In genomic region chr1:55129194-55129728, GRCh38 we compare ENCODE assay signal across 12 cellular contexts.
DNase-seq lines count a peak whose midpoint lies in the region; ATAC-seq and TF ChIP-seq lines count a peak whose summit lies in the region.
"Had no signal": no experiment of that assay in that cellular context is flagged by ENCODE, and none has a peak within 500 bp of the region (broad histone marks: within the 10 kb centered on the region; RNA-seq: fewer than 3 reads in every experiment).

No MANE protein-coding gene starts in this region.

- no peak for DNase-seq in CD4-positive, alpha-beta T cell
- DNase-seq in MV-4-11 (lab: John Stamatoyannopoulos, UW) (peak; percentile 94), cardiac fibroblast (ENCODE audit: low read depth in 2 of 2) (peak; percentile 87 to 92), natural killer cell (no peak), thyroid gland (no peak)
- DNase-seq in activated CD4-positive, alpha-beta T cell treated with anti-CD3 and anti-CD28 coated beads for 1 hour: no peak
- DNase-seq in naive thymus-derived CD8-positive, alpha-beta T cell: no peak
- DNase-seq: NCI-H2171, small intestine, T-helper 17 cell had no signal

- peaks cover 83% of the 10 kb centered on the region for H3K36me3 Mint-ChIP-seq in CD4-positive, alpha-beta T cell (ENCODE audit: low read depth)
- H3K36me3 Mint-ChIP-seq in natural killer cell: peaks cover 26% of the 10 kb centered on the region
- peaks cover 10 to 94% (median 46%) of the 10 kb centered on the region in 3 donors for H3K36me3 Mint-ChIP-seq in naive thymus-derived CD8-positive, alpha-beta T cell

- H3K27me3 Mint-ChIP-seq in CD4-positive, alpha-beta T cell: no peaks in the 10 kb centered on the region
- no peaks in the 10 kb centered on the region for H3K27me3 Mint-ChIP-seq in natural killer cell (ENCODE audit: low read depth in 2 of 2)
- no peaks in the 10 kb centered on the region for H3K27me3 Mint-ChIP-seq in naive thymus-derived CD8-positive, alpha-beta T cell
- H3K27me3 Mint-ChIP-seq: T-helper 17 cell had no signal

- intact Hi-C loops in CD4-positive, alpha-beta T cell (cut with DNase I, micrococcal nuclease): no loop called here
- intact Hi-C loops in natural killer cell (cut with micrococcal nuclease) (loop anchor here (5.0 kb wide), 1 partner anchor 58 kb away; no protein-coding TSS in a partner anchor), thyroid gland (cut with DNase I) (no loop called here)

- H3K4me1 ChIP-seq in thyroid gland: no peaks in the 10 kb centered on the region

- H3K27ac ChIP-seq in CD4-positive, alpha-beta T cell (ENCODE audit: low read depth, low read length): no peak overlapping the region
- no peak overlapping the region for H3K27ac ChIP-seq in thyroid gland

- H3K27me3 ChIP-seq in CD4-positive, alpha-beta T cell (ENCODE audit: control insufficient read depth, insufficient read depth, low read length): no peaks in the 10 kb centered on the region
- no peaks in the 10 kb centered on the region for H3K27me3 ChIP-seq in thyroid gland

- H3K4me3 Mint-ChIP-seq in CD4-positive, alpha-beta T cell: no peak overlapping the region
- H3K4me3 Mint-ChIP-seq in natural killer cell: peak overlapping the region; percentile 54
- H3K4me3 Mint-ChIP-seq in naive thymus-derived CD8-positive, alpha-beta T cell: no peak overlapping the region
- H3K4me3 Mint-ChIP-seq: T-helper 17 cell had no signal

- peak overlapping the region; percentile 42 for H3K27ac Mint-ChIP-seq in CD4-positive, alpha-beta T cell
- peak overlapping the region; percentile 75 to 92 for H3K27ac Mint-ChIP-seq in natural killer cell
- peak overlapping the region in 4 of 10 donors; percentile 38 to 92 (median 68) for H3K27ac Mint-ChIP-seq in naive thymus-derived CD8-positive, alpha-beta T cell

- no peak for ATAC-seq in CD4-positive, alpha-beta T cell (ENCODE audit: poor library complexity)
- no peak for ATAC-seq in natural killer cell
- ATAC-seq in naive thymus-derived CD8-positive, alpha-beta T cell: no peak
- ATAC-seq in activated CD4-positive, CD25-positive, alpha-beta regulatory T cell treated with anti-CD3 and anti-CD28 coated beads, Interleukin-2, amount 50 U/mL, for 24 hours: no peak
- ATAC-seq: T-helper 17 cell had no signal

- H3K9me3 ChIP-seq in CD4-positive, alpha-beta T cell (ENCODE audit: control insufficient read depth, low read length): no peaks in the 10 kb centered on the region
- H3K9me3 ChIP-seq in thyroid gland: no peaks in the 10 kb centered on the region

- 82 to 89% methylated on average over 4 of the region's 4 CpGs for WGBS in thyroid gland, 2 donors

- no peaks in the 10 kb centered on the region for H3K9me3 Mint-ChIP-seq in CD4-positive, alpha-beta T cell
- peaks cover 3% of the 10 kb centered on the region in 2 donors for H3K9me3 Mint-ChIP-seq in natural killer cell
- peaks cover 0 to 4% (median 0%) of the 10 kb centered on the region in 9 donors for H3K9me3 Mint-ChIP-seq in naive thymus-derived CD8-positive, alpha-beta T cell
- H3K9me3 Mint-ChIP-seq: stimulated activated effector memory CD8-positive, alpha-beta T cell treated with anti-CD3 and anti-CD28 coated beads, Interleukin-12 subunit alpha, Interleukin-12 subunit beta, amount 100 ng/mL, for 72 hours had no signal

- peaks cover 43 to 66% of the 10 kb centered on the region in 2 donors for H3K36me3 ChIP-seq in thyroid gland

- CTCF ChIA-PET in CD4-positive, alpha-beta T cell (lab: Charles Lee): no interaction called here

- no peak overlapping the region for H3K4me3 ChIP-seq in cardiac fibroblast (replicated peaks in 1 of 2; ENCODE audit: low read depth in 2 of 2, low read length in 2 of 2)
- no peak overlapping the region for H3K4me3 ChIP-seq in thyroid gland (replicated peaks in 1 of 3)

- no peaks in the 10 kb centered on the region for H3K4me1 Mint-ChIP-seq in CD4-positive, alpha-beta T cell (ENCODE audit: low read depth)
- H3K4me1 Mint-ChIP-seq in natural killer cell: peaks cover 44 to 49% of the 10 kb centered on the region in 2 donors
- H3K4me1 Mint-ChIP-seq in naive thymus-derived CD8-positive, alpha-beta T cell: peaks cover 9 to 27% (median 13%) of the 10 kb centered on the region in 4 donors

- POLR2A ChIA-PET in CD4-positive, alpha-beta T cell (lab: Charles Lee): no interaction called here
- POLR2A ChIA-PET in naive thymus-derived CD8-positive, alpha-beta T cell (lab: Charles Lee): no interaction called here

- no peak for TF ChIP-seq CTCF in CD4-positive, alpha-beta T cell (IDR thresholded peaks at IDR 0.05)
- TF ChIP-seq CTCF in cardiac fibroblast (IDR thresholded peaks at IDR 0.05; ENCODE audit: low read depth, low read length) (no peak), natural killer cell (IDR thresholded peaks at IDR 0.05) (no peak), thyroid gland (IDR thresholded peaks at IDR 0.05) (no peak)

- TF ChIP-seq POLR2A in thyroid gland (IDR thresholded peaks at IDR 0.05): no peak

Comparison
In these comparisons a context has a peak if more than half of its experiments do, and no peak if none do; other contexts are left out.
1. DNase-seq: peak in MV-4-11 (single experiment) and cardiac fibroblast (2 of 2); none in CD4-positive, alpha-beta T cell (0 of 10), natural killer cell (single experiment), thyroid gland (0 of 2), activated CD4-positive, alpha-beta T cell treated with anti-CD3 and anti-CD28 coated beads for 1 hour (single experiment) and naive thymus-derived CD8-positive, alpha-beta T cell (0 of 10).